9 cellular contexts compared by ENCODE assay signal in genomic region chr7:1663857-1664651, GRCh38. TPM values are rescaled to one million over a fixed set of nuclear protein-coding genes. Genes with fewer than 3 reads are reported as not detected.
DNase-seq lines count a peak whose midpoint lies in the region; ATAC-seq and TF ChIP-seq lines count a peak whose summit lies in the region.
"Had no signal": no experiment of that assay in that cellular context is flagged by ENCODE, and none has a peak within 500 bp of the region (broad histone marks: within the 10 kb centered on the region; RNA-seq: fewer than 3 reads in every experiment).

No MANE protein-coding gene starts in this region.

- no peak for ATAC-seq in activated CD4-positive, CD25-positive, alpha-beta regulatory T cell treated with anti-CD3 and anti-CD28 coated beads, Interleukin-2, amount 50 U/mL, for 24 hours
- no peak for ATAC-seq in central memory CD8-positive, alpha-beta T cell (replicated peaks; ENCODE audit: extremely low read depth, poor library complexity, severe bottlenecking)
- no peak for ATAC-seq in lower lobe of right lung
- ATAC-seq in HG03565 (IDR thresholded peaks at IDR 0.05; ENCODE audit: unreplicated experiment): no peak

- H3K36me3 ChIP-seq in lower lobe of right lung (no peaks in the 10 kb centered on the region), thymus (ENCODE audit: control insufficient read depth, insufficient read depth) (no peaks in the 10 kb centered on the region)

- H3K4me3 ChIP-seq in lower lobe of right lung (peak overlapping the region; percentile 60), thymus (ENCODE audit: low read length) (peak overlapping the region; percentile 52)

- peaks cover 15% of the 10 kb centered on the region for H3K4me1 Mint-ChIP-seq in central memory CD8-positive, alpha-beta T cell

- TF ChIP-seq CTCF in lower lobe of right lung (IDR thresholded peaks at IDR 0.05): no peak

- H3K9me3 ChIP-seq in lower lobe of right lung: no peaks in the 10 kb centered on the region
- H3K9me3 ChIP-seq in thymus (ENCODE audit: control insufficient read depth): peaks cover 1% of the 10 kb centered on the region

- no peaks in the 10 kb centered on the region for H3K9me3 Mint-ChIP-seq in central memory CD8-positive, alpha-beta T cell

- H3K27me3 ChIP-seq in lower lobe of right lung (ENCODE audit: low read depth): peaks cover 73% of the 10 kb centered on the region
- peaks cover 61% of the 10 kb centered on the region for H3K27me3 ChIP-seq in thymus (ENCODE audit: control insufficient read depth, insufficient read depth)

- H3K27ac Mint-ChIP-seq in central memory CD8-positive, alpha-beta T cell (ENCODE audit: low read depth): no peak overlapping the region

- peak overlapping the region; percentile 71 for H3K4me3 Mint-ChIP-seq in central memory CD8-positive, alpha-beta T cell

- WGBS in thymus: 9% methylated on average over 56 of the region's 56 CpGs

- peaks cover 3% of the 10 kb centered on the region for H3K36me3 Mint-ChIP-seq in central memory CD8-positive, alpha-beta T cell (ENCODE audit: insufficient read depth)

- peaks cover 56% of the 10 kb centered on the region for H3K27me3 Mint-ChIP-seq in central memory CD8-positive, alpha-beta T cell

- intact Hi-C loops in lower lobe of right lung (cut with DNase I): no loop called here

- H3K27ac ChIP-seq in lower lobe of right lung (no peak overlapping the region), thymus (ENCODE audit: low read depth) (no peak overlapping the region)

- H3K4me1 ChIP-seq in lower lobe of right lung (peaks cover 24% of the 10 kb centered on the region), thymus (ENCODE audit: control insufficient read depth, insufficient read depth, low read length) (no peaks in the 10 kb centered on the region)

- DNase-seq in activated CD4-positive, CD25-positive, alpha-beta regulatory T cell treated with anti-CD3 and anti-CD28 coated beads, Interleukin-2, amount 50 U/mL, for 72 hours: peak; percentile 29
- no peak for DNase-seq in central memory CD8-positive, alpha-beta T cell (ENCODE audit: low spot score in 2 of 2)
- peak; percentile 49 for DNase-seq in lower lobe of right lung
- no peak for DNase-seq in NCI-H2196 (lab: John Stamatoyannopoulos, UW; ENCODE audit: unreplicated experiment)
- DNase-seq in NCI-H1694 treated with DMSO at 0.1 percent for 48 hours (lab: John Stamatoyannopoulos, UW): no peak

RNA-seq across cellular contexts. Expression of gene ELFN1, which starts 6.0 kb away (rescaled TPM):
- total RNA-seq in lower lobe of right lung: 1.4 TPM
- polyA plus RNA-seq in thymus: 0.91 TPM
- total RNA-seq: GM12878 had no signal

Comparison
In these comparisons a context has a peak if more than half of its experiments do, and no peak if none do; other contexts are left out.
1. DNase-seq: peak in activated CD4-positive, CD25-positive, alpha-beta regulatory T cell treated with anti-CD3 and anti-CD28 coated beads, Interleukin-2, amount 50 U/mL, for 72 hours (single experiment) and lower lobe of right lung (single experiment); none in central memory CD8-positive, alpha-beta T cell (0 of 2), NCI-H2196 (single experiment) and NCI-H1694 treated with DMSO at 0.1 percent for 48 hours (single experiment).